Comparison of ENCODE assay signal across 16 cellular contexts in genomic region chr1:154746620-154747299, GRCh38.
DNase-seq lines count a peak whose midpoint lies in the region; ATAC-seq and TF ChIP-seq lines count a peak whose summit lies in the region.
"Had no signal": no experiment of that assay in that cellular context is flagged by ENCODE, and none has a peak within 500 bp of the region (broad histone marks: within the 10 kb centered on the region; RNA-seq: fewer than 3 reads in every experiment).

No MANE protein-coding gene starts in this region.

- intact Hi-C loops in activated CD4-positive, alpha-beta T cell treated with anti-CD3 and anti-CD28 coated beads for 36 hours (cut with DNase I, micrococcal nuclease), result no loop called here
- intact Hi-C loops in naive thymus-derived CD4-positive, alpha-beta T cell (cut with micrococcal nuclease), result loop anchor here (5.0 kb wide), 3 partner anchors 46 to 264 kb away; partner anchors contain the start of gene UBE2Q1 (in 1 of the 2)

- H3K9ac ChIP-seq in neural progenitor cell, result no peak overlapping the region

- no peaks in the 10 kb centered on the region for H3K9me3 ChIP-seq in CD8-positive, alpha-beta memory T cell (ENCODE audit: low read length)
- H3K9me3 ChIP-seq in naive thymus-derived CD4-positive, alpha-beta T cell (ENCODE audit: control insufficient read depth in 2 of 3, low read length in 3 of 3), result no peaks in the 10 kb centered on the region
- H3K9me3 ChIP-seq in neural progenitor cell (ENCODE audit: low read depth), result no peaks in the 10 kb centered on the region
- H3K9me3 ChIP-seq: testis had no signal

- no peaks in the 10 kb centered on the region for H3K9me3 Mint-ChIP-seq in activated CD4-positive, alpha-beta T cell treated with anti-CD3 and anti-CD28 coated beads for 36 hours (ENCODE audit: low read depth)
- H3K9me3 Mint-ChIP-seq in CD8-positive, alpha-beta memory T cell, result no peaks in the 10 kb centered on the region
- H3K9me3 Mint-ChIP-seq in naive thymus-derived CD4-positive, alpha-beta T cell, result peaks cover 0 to 2% (median 0%) of the 10 kb centered on the region in 11 donors
- H3K9me3 Mint-ChIP-seq in neural progenitor cell, result peaks cover 5% of the 10 kb centered on the region

- no peak for ATAC-seq in activated CD4-positive, alpha-beta T cell treated with anti-CD3 and anti-CD28 coated beads for 36 hours
- ATAC-seq in naive thymus-derived CD4-positive, alpha-beta T cell, result no peak

- no peaks in the 10 kb centered on the region for H3K79me2 ChIP-seq in neural progenitor cell (ENCODE audit: low read depth)

- peaks cover 14% of the 10 kb centered on the region for H3F3A ChIP-seq in neural progenitor cell (ENCODE audit: low read depth)

- H3K36me3 Mint-ChIP-seq in activated CD4-positive, alpha-beta T cell treated with anti-CD3 and anti-CD28 coated beads for 36 hours (ENCODE audit: low read depth), result no peaks in the 10 kb centered on the region
- no peaks in the 10 kb centered on the region for H3K36me3 Mint-ChIP-seq in CD8-positive, alpha-beta memory T cell
- peaks cover 0 to 11% (median 0%) of the 10 kb centered on the region in 5 donors for H3K36me3 Mint-ChIP-seq in naive thymus-derived CD4-positive, alpha-beta T cell
- H3K36me3 Mint-ChIP-seq in neural progenitor cell, result peaks cover 3% of the 10 kb centered on the region
- H3K36me3 Mint-ChIP-seq: CD4-positive, CD25-positive, alpha-beta regulatory T cell had no signal

- H3K4me3 ChIP-seq in CD8-positive, alpha-beta memory T cell (ENCODE audit: low read length), result no peak overlapping the region
- H3K4me3 ChIP-seq in naive thymus-derived CD4-positive, alpha-beta T cell (ENCODE audit: low read length), result no peak overlapping the region
- H3K4me3 ChIP-seq in neural progenitor cell, result no peak overlapping the region
- H3K4me3 ChIP-seq: testis had no signal

- H2AFZ ChIP-seq in neural progenitor cell (replicated peaks), result no peak overlapping the region

- POLR2A ChIA-PET in activated CD4-positive, alpha-beta T cell treated with anti-CD3 and anti-CD28 coated beads for 36 hours (lab: Charles Lee), result interaction anchor here (0.7 to 1.7 kb wide), 2 partner anchors 10 to 45 kb away, joined by 3 to 15 read pairs; no protein-coding TSS in a partner anchor
- POLR2A ChIA-PET in CD8-positive, alpha-beta memory T cell (lab: Charles Lee), result interaction anchor here (1.6 kb wide), 1 partner anchor 45 kb away, joined by 4 read pairs; no protein-coding TSS in a partner anchor
- POLR2A ChIA-PET in naive thymus-derived CD4-positive, alpha-beta T cell (lab: Charles Lee), result interaction anchor here (0.6 to 1.8 kb wide), 5 partner anchors 8 to 45 kb away, joined by 3 to 6 read pairs (median 4); no protein-coding TSS in a partner anchor

- H3K27ac ChIP-seq in CD8-positive, alpha-beta memory T cell (ENCODE audit: low read depth, low read length), result no peak overlapping the region
- H3K27ac ChIP-seq in angular gyrus (ENCODE audit: low read depth, low read length), result peak overlapping the region; percentile 10
- H3K27ac ChIP-seq in naive thymus-derived CD4-positive, alpha-beta T cell (ENCODE audit: low read depth, low read length), result peak overlapping the region; percentile 48
- H3K27ac ChIP-seq in neural progenitor cell, result no peak overlapping the region
- H3K27ac ChIP-seq: testis had no signal

- H3K27me3 ChIP-seq in CD8-positive, alpha-beta memory T cell (ENCODE audit: insufficient read depth, low read length, poor library complexity, severe bottlenecking), result no peaks in the 10 kb centered on the region
- no peaks in the 10 kb centered on the region for H3K27me3 ChIP-seq in naive thymus-derived CD4-positive, alpha-beta T cell (ENCODE audit: control insufficient read depth in 2 of 2, insufficient read depth in 2 of 2, low read length in 2 of 2)
- H3K27me3 ChIP-seq in neural progenitor cell, result no peaks in the 10 kb centered on the region
- H3K27me3 ChIP-seq: testis had no signal

- H3K4me2 ChIP-seq in neural progenitor cell, result no peak overlapping the region

- no peak for DNase-seq in activated CD4-positive, alpha-beta T cell treated with anti-CD3 and anti-CD28 coated beads for 36 hours
- no peak for DNase-seq in activated CD4-positive, alpha-beta T cell treated with anti-CD3 and anti-CD28 coated beads for 48 hours
- DNase-seq in CD8-positive, alpha-beta memory T cell, result no peak
- peak in 1 of 9 donors; percentile 3 for DNase-seq in naive thymus-derived CD4-positive, alpha-beta T cell
- DNase-seq in neural progenitor cell (ENCODE audit: low spot score), result no peak
- no peak for DNase-seq in NCI-H510A (lab: John Stamatoyannopoulos, UW)
- no peak for DNase-seq in HuH-7 (ENCODE audit: low spot score)
- DNase-seq: activated CD4-positive, alpha-beta T cell treated with anti-CD3 and anti-CD28 coated beads, Interleukin-2, amount 50 U/mL, for 1 hour; CD4-positive, CD25-positive, alpha-beta regulatory T cell; central memory CD4-positive, alpha-beta T cell; foreskin fibroblast; H7; NCI-H146; NCI-H345; testis had no signal

- H3K4me1 Mint-ChIP-seq in activated CD4-positive, alpha-beta T cell treated with anti-CD3 and anti-CD28 coated beads for 36 hours, result peaks cover 70% of the 10 kb centered on the region
- H3K4me1 Mint-ChIP-seq in CD8-positive, alpha-beta memory T cell, result peaks cover 39 to 51% (median 44%) of the 10 kb centered on the region in 3 donors
- peaks cover 47 to 64% (median 50%) of the 10 kb centered on the region in 7 donors for H3K4me1 Mint-ChIP-seq in naive thymus-derived CD4-positive, alpha-beta T cell
- H3K4me1 Mint-ChIP-seq in neural progenitor cell, result peaks cover 41% of the 10 kb centered on the region

- no peaks in the 10 kb centered on the region for H3K36me3 ChIP-seq in CD8-positive, alpha-beta memory T cell (ENCODE audit: insufficient read depth, low read length)
- H3K36me3 ChIP-seq in naive thymus-derived CD4-positive, alpha-beta T cell (ENCODE audit: control insufficient read depth in 2 of 3, insufficient read depth in 3 of 3, low read length in 3 of 3), result no peaks in the 10 kb centered on the region
- H3K36me3 ChIP-seq in neural progenitor cell, result no peaks in the 10 kb centered on the region

- peaks cover 5% of the 10 kb centered on the region for H3K27me3 Mint-ChIP-seq in activated CD4-positive, alpha-beta T cell treated with anti-CD3 and anti-CD28 coated beads for 36 hours
- H3K27me3 Mint-ChIP-seq in CD8-positive, alpha-beta memory T cell, result peaks cover 0 to 22% of the 10 kb centered on the region in 2 donors
- H3K27me3 Mint-ChIP-seq in naive thymus-derived CD4-positive, alpha-beta T cell, result peaks cover 0 to 31% (median 0%) of the 10 kb centered on the region in 5 donors
- H3K27me3 Mint-ChIP-seq in neural progenitor cell (ENCODE audit: insufficient read depth, low read depth), result peaks cover 24% of the 10 kb centered on the region

- peak overlapping the region; percentile 98 for H3K27ac Mint-ChIP-seq in activated CD4-positive, alpha-beta T cell treated with anti-CD3 and anti-CD28 coated beads for 36 hours
- peak overlapping the region in 5 of 8 donors; percentile 9 to 89 (median 48) for H3K27ac Mint-ChIP-seq in CD8-positive, alpha-beta memory T cell
- H3K27ac Mint-ChIP-seq in naive thymus-derived CD4-positive, alpha-beta T cell, result peak overlapping the region; percentile 90 to 98 (median 96)
- H3K27ac Mint-ChIP-seq in neural progenitor cell, result no peak overlapping the region

- no peaks in the 10 kb centered on the region for H4K20me1 ChIP-seq in neural progenitor cell (ENCODE audit: low read depth)

- peak overlapping the region; percentile 80 for H3K4me3 Mint-ChIP-seq in activated CD4-positive, alpha-beta T cell treated with anti-CD3 and anti-CD28 coated beads for 36 hours
- H3K4me3 Mint-ChIP-seq in CD8-positive, alpha-beta memory T cell, result peak overlapping the region in 1 of 7 donors; percentile 19
- H3K4me3 Mint-ChIP-seq in naive thymus-derived CD4-positive, alpha-beta T cell, result peak overlapping the region in 9 of 10 donors; percentile 44 to 88 (median 81)
- no peak overlapping the region for H3K4me3 Mint-ChIP-seq in neural progenitor cell

- CTCF ChIA-PET in activated CD4-positive, alpha-beta T cell treated with anti-CD3 and anti-CD28 coated beads for 36 hours (lab: Charles Lee), result interaction anchor here (0.6 to 9.9 kb wide), 7 partner anchors 14 to 1242 kb away, joined by 3 to 75 read pairs (median 4); no protein-coding TSS in a partner anchor
- CTCF ChIA-PET in CD8-positive, alpha-beta memory T cell (lab: Charles Lee), result interaction anchor here (1.6 to 2.3 kb wide), 3 partner anchors 14 to 45 kb away, joined by 3 to 11 read pairs (median 6); no protein-coding TSS in a partner anchor
- CTCF ChIA-PET in naive thymus-derived CD4-positive, alpha-beta T cell (lab: Charles Lee), result interaction anchor here (0.8 to 2.8 kb wide), 3 partner anchors 13 to 78 kb away, joined by 3 to 23 read pairs (median 12); no protein-coding TSS in a partner anchor

- no peak for TF ChIP-seq CTCF in neural progenitor cell (IDR thresholded peaks at IDR 0.05)

- H3K4me1 ChIP-seq in CD8-positive, alpha-beta memory T cell (ENCODE audit: insufficient read depth, low read length), result peaks cover 50% of the 10 kb centered on the region
- H3K4me1 ChIP-seq in naive thymus-derived CD4-positive, alpha-beta T cell (ENCODE audit: control insufficient read depth in 2 of 2, insufficient read depth in 2 of 2, low read length in 2 of 2), result peaks cover 39 to 47% of the 10 kb centered on the region in 2 donors
- H3K4me1 ChIP-seq in neural progenitor cell, result peaks cover 28% of the 10 kb centered on the region

Comparison
In these comparisons a context has a peak if more than half of its experiments do, and no peak if none do; other contexts are left out.
1. H3K27ac ChIP-seq: peak in angular gyrus (single experiment) and naive thymus-derived CD4-positive, alpha-beta T cell (single experiment); none in CD8-positive, alpha-beta memory T cell (single experiment) and neural progenitor cell (single experiment).
2. intact Hi-C loops: an anchor here in naive thymus-derived CD4-positive, alpha-beta T cell (5.0 kb wide); none called in activated CD4-positive, alpha-beta T cell treated with anti-CD3 and anti-CD28 coated beads for 36 hours.